Comparison of ENCODE assay signal across 8 cellular contexts in genomic region chr7:5636914-5637313, GRCh38. TPM values are rescaled to one million over a fixed set of nuclear protein-coding genes. Genes with fewer than 3 reads are reported as not detected.
A peak's percentile ranks its signal among the peaks of the same experiment; 100 is the strongest.
DNase-seq lines count a peak whose midpoint lies in the region; ATAC-seq, FAIRE-seq and TF ChIP-seq lines count a peak whose summit lies in the region.

No MANE protein-coding gene starts in this region.

- H2AFZ ChIP-seq in HepG2 (ENCODE audit: low read length) = no peak overlapping the region

- no peak for TF ChIP-seq POLR2A in HepG2 (IDR thresholded peaks at IDR 0.05; ENCODE audit: insufficient read depth in 1 of 2, low read depth in 2 of 2, low read length in 2 of 2)
- TF ChIP-seq POLR2A in GM12891 (IDR thresholded peaks at IDR 0.05; ENCODE audit: low read depth, low read length) = no peak

- H3K79me2 ChIP-seq in HepG2 (ENCODE audit: insufficient read depth, low read length) = no peaks in the 10 kb centered on the region

- CTCF ChIA-PET in HepG2 (lab: Yijun Ruan, JAX; ENCODE audit: low intra/inter-chr PET ratio, low total read pairs) = no interaction called here

- peaks cover 18% of the 10 kb centered on the region for H3K4me1 Mint-ChIP-seq in activated T-cell treated with anti-CD3 and anti-CD28 coated beads, Interleukin-2, amount 50 U/mL, for 72 hours (ENCODE audit: low read depth)

- H3K27me3 Mint-ChIP-seq in activated T-cell treated with anti-CD3 and anti-CD28 coated beads, Interleukin-2, amount 50 U/mL, for 72 hours (ENCODE audit: low read depth) = no peaks in the 10 kb centered on the region

- 79% methylated on average over 6 of the region's 6 CpGs for WGBS in HepG2 (ENCODE audit: low lambda C conversion rate)

- no peaks in the 10 kb centered on the region for H3K9me3 Mint-ChIP-seq in activated T-cell treated with anti-CD3 and anti-CD28 coated beads, Interleukin-2, amount 50 U/mL, for 72 hours

- ATAC-seq in HepG2 = peak; percentile 52
- no peak for ATAC-seq in HG02852 (IDR thresholded peaks at IDR 0.05; ENCODE audit: unreplicated experiment)
- no peak for ATAC-seq in activated T-cell treated with anti-CD3 and anti-CD28 coated beads, Interleukin-2, amount 50 U/mL, for 72 hours (replicated peaks in 1 of 2)

- H3K4me2 ChIP-seq in HepG2 (ENCODE audit: low read depth, low read length) = 0 out of 2 replicates have a peak overlapping the region, but pooled peaks have one; percentile 53

- peaks cover 0 to 14% of the 10 kb centered on the region in 2 donors for H3K36me3 Mint-ChIP-seq in activated T-cell treated with anti-CD3 and anti-CD28 coated beads, Interleukin-2, amount 50 U/mL, for 72 hours (ENCODE audit: insufficient read depth in 2 of 2)

- no peak overlapping the region for H3K9ac ChIP-seq in HepG2 (ENCODE audit: insufficient read depth, low read depth, low read length)

- no peaks in the 10 kb centered on the region for H4K20me1 ChIP-seq in HepG2 (ENCODE audit: insufficient read depth, low read length)

- POLR2A ChIA-PET in HepG2 (lab: Yijun Ruan, JAX) = no interaction called here

- no peak overlapping the region for H3K4me3 Mint-ChIP-seq in activated T-cell treated with anti-CD3 and anti-CD28 coated beads, Interleukin-2, amount 50 U/mL, for 72 hours

- peaks cover 11 to 28% of the 10 kb centered on the region in 2 experiments for H3K36me3 ChIP-seq in HepG2 (replicated peaks in 1 of 2; ENCODE audit: control insufficient read depth in 1 of 2, insufficient read depth in 2 of 2, low read length in 2 of 2)
- peaks cover 29 to 36% (median 30%) of the 10 kb centered on the region in 3 donors for H3K36me3 ChIP-seq in tibial artery

- peak; percentile 50 for DNase-seq in DMS 273 (lab: John Stamatoyannopoulos, UW; ENCODE audit: unreplicated experiment)
- DNase-seq in DMS 273 treated with DMSO at 0.1 percent for 48 hours (lab: John Stamatoyannopoulos, UW) = no peak
- DNase-seq in choroid plexus epithelial cell (ENCODE audit: low read depth) = peak; percentile 93
- no peak for DNase-seq in HepG2 (ENCODE audit: low spot score)
- peak; percentile 84 to 91 for DNase-seq in tibial artery
- no peak for DNase-seq in activated T-cell treated with anti-CD3 and anti-CD28 coated beads, Interleukin-2, amount 50 U/mL, for 72 hours
- DNase-seq in GM12891 (ENCODE audit: insufficient read length, low spot score) = no peak

- peaks cover 29% of the 10 kb centered on the region for H3K4me1 ChIP-seq in HepG2 (ENCODE audit: insufficient read depth, low read length)
- H3K4me1 ChIP-seq in tibial artery = peaks cover 0 to 54% (median 49%) of the 10 kb centered on the region in 4 donors

- H3K27me3 ChIP-seq in HepG2 (ENCODE audit: control insufficient read depth in 1 of 2, insufficient read depth in 2 of 2, low read length in 2 of 2) = no peaks in the 10 kb centered on the region
- no peaks in the 10 kb centered on the region for H3K27me3 ChIP-seq in tibial artery

- TF ChIP-seq EP300 in HepG2 (IDR thresholded peaks at IDR 0.05; ENCODE audit: low read depth in 2 of 2, low read length in 2 of 2) (no peak), HepG2 (CRISPR knock-in tag; IDR thresholded peaks at IDR 0.05; ENCODE audit: borderline replicate concordance) (no peak)

- H3K27ac Mint-ChIP-seq in activated T-cell treated with anti-CD3 and anti-CD28 coated beads, Interleukin-2, amount 50 U/mL, for 72 hours = no peak overlapping the region

- TF ChIP-seq CTCF in choroid plexus epithelial cell (conservative IDR thresholded peaks at IDR 0.05; ENCODE audit: low read depth, low read length) = no peak
- no peak for TF ChIP-seq CTCF in HepG2 (CRISPR knock-in tag; IDR thresholded peaks at IDR 0.05)
- TF ChIP-seq CTCF in tibial artery (IDR thresholded peaks at IDR 0.05) = no peak

- H3K9me3 ChIP-seq in HepG2 (ENCODE audit: low read length) = no peaks in the 10 kb centered on the region
- H3K9me3 ChIP-seq in tibial artery = no peaks in the 10 kb centered on the region

- intact Hi-C loops in HepG2 (cut with micrococcal nuclease; ENCODE audit: unreplicated experiment) (no loop called here), tibial artery (cut with DNase I; ENCODE audit: low total_unique reads) (no loop called here)

- H3K27ac ChIP-seq in HepG2 (ENCODE audit: extremely low read length, insufficient read depth, low read length) (peak overlapping the region; percentile 2), tibial artery (peak overlapping the region; percentile 76 to 80)

- H3K4me3 ChIP-seq in choroid plexus epithelial cell (ENCODE audit: low read depth, low read length) (no peak overlapping the region), HepG2 (replicated peaks in 1 of 3; ENCODE audit: insufficient read depth in 1 of 3, low read depth in 2 of 3, low read length in 3 of 3) (no peak overlapping the region), tibial artery (no peak overlapping the region)

- in situ Hi-C loops in HepG2 (cut with HindIII; ENCODE audit: extremely low pct_ligation_motif_present, low pct_unique_long_range_greater_than_20kb) = no loop called here

- BruUV-seq in HepG2 (replicated peaks; lab: Mats Ljungman, UMichigan) = no TSS peak

- FAIRE-seq in HepG2 (lab: Jason Lieb, UNC) (no peak), GM12891 (lab: Jason Lieb, UNC) (no peak)

- no peak for TF ChIP-seq RAD21 in HepG2 (CRISPR knock-in tag; IDR thresholded peaks at IDR 0.05)

TF ChIP-seq in HepG2, 621 proteins besides CTCF, POLR2A, EP300 and RAD21 (continues in another document):
- TF ChIP-seq NR2C2 (CRISPR knock-in tag; IDR thresholded peaks at IDR 0.05; ENCODE audit: borderline replicate concordance) (no peak), FOSL2 (CRISPR knock-in tag; IDR thresholded peaks at IDR 0.05) (peak; percentile 34; the same call in 1 of the 2 replicates), ZNF451 (CRISPR knock-in tag; IDR thresholded peaks at IDR 0.05) (no peak), RNF219 (CRISPR knock-in tag; IDR thresholded peaks at IDR 0.05) (no peak)

TF ChIP-seq in GM12891, 5 proteins besides CTCF, POLR2A, EP300 and RAD21:
- no peak for TF ChIP-seq TAF1 (IDR thresholded peaks at IDR 0.05; ENCODE audit: low read depth, low read length)
- TF ChIP-seq SPI1 (IDR thresholded peaks at IDR 0.05; ENCODE audit: low read depth, low read length) = no peak
- no peak for TF ChIP-seq POLR2AphosphoS5 (IDR thresholded peaks at IDR 0.05; ENCODE audit: low read depth, low read length)
- TF ChIP-seq POU2F2 (IDR thresholded peaks at IDR 0.05; ENCODE audit: low read depth, low read length) = no peak
- TF ChIP-seq PAX5 (IDR thresholded peaks at IDR 0.05; ENCODE audit: insufficient read depth, low read length, severe bottlenecking) = no peak

RNA-seq across cellular contexts. Expression of gene FSCN1, which starts 44.3 kb away (rescaled TPM):
- 35.5 and 44.0 TPM in 2 replicates for total RNA-seq in HepG2 (2016; rRNA removed; fragmentation: Illumina TruSeq; extraction: Trizol)
- 6.4 and 7.4 TPM in 2 replicates for total RNA-seq in HepG2 (2016; cell fraction: cytosol; rRNA removed; fragmentation: Illumina TruSeq; extraction: Trizol; ENCODE audit: low read depth)
- 32.0 and 43.8 TPM in 2 replicates for total RNA-seq in HepG2 (2016; cell fraction: insoluble cytoplasmic fraction; rRNA removed; fragmentation: Illumina TruSeq; extraction: Trizol)
- total RNA-seq in HepG2 (2016; cell fraction: membrane; rRNA removed; fragmentation: Illumina TruSeq; extraction: Trizol) = 20.9 and 22.0 TPM in 2 replicates
- 21.3 and 24.5 TPM in 2 replicates for total RNA-seq in HepG2 (2016; cell fraction: nucleus; rRNA removed; fragmentation: Illumina TruSeq; extraction: Trizol)
- 21.2 and 29.0 TPM in 2 replicates for polyA plus RNA-seq in HepG2 (2011; rRNA removed)
- polyA plus RNA-seq in HepG2 (2011; cell fraction: cytosol; rRNA removed) = 21.0 and 36.3 TPM in 2 replicates
- 41.0 and 50.2 TPM in 2 replicates for polyA plus RNA-seq in HepG2 (2011; cell fraction: nucleus; rRNA removed)
- 7.3 and 18.5 TPM in 2 replicates for polyA plus RNA-seq in HepG2 (2012)
- 10.2 and 10.8 TPM in 2 replicates for polyA plus RNA-seq in HepG2 (2016; cell fraction: cytosol; fragmentation: Illumina TruSeq; extraction: Trizol; ENCODE audit: low read depth)
- 58.7 and 73.9 TPM in 2 replicates for polyA plus RNA-seq in HepG2 (2016; cell fraction: insoluble cytoplasmic fraction; fragmentation: Illumina TruSeq; extraction: Trizol; ENCODE audit: low read depth)
- 22.3 and 24.1 TPM in 2 replicates for polyA plus RNA-seq in HepG2 (2016; cell fraction: membrane; fragmentation: Illumina TruSeq; extraction: Trizol; ENCODE audit: low read depth)
- 53.5 and 58.8 TPM in 2 replicates for polyA plus RNA-seq in HepG2 (2016; cell fraction: nucleus; fragmentation: Illumina TruSeq; extraction: Trizol; ENCODE audit: insufficient read depth, low read depth)
- polyA minus RNA-seq in HepG2 (2011; rRNA and poly(A)+ RNA removed; ENCODE audit: low replicate concordance) = 66.5 and 90.1 TPM in 2 replicates
- polyA minus RNA-seq in HepG2 (2011; cell fraction: cytosol; rRNA and poly(A)+ RNA removed) = 43.7 and 53.5 TPM in 2 replicates
- 12.7 and 16.4 TPM in 2 replicates for polyA minus RNA-seq in HepG2 (2011; cell fraction: nucleus; rRNA and poly(A)+ RNA removed)
- 10 to 100 TPM; 25.7 to 31.3 TPM for total RNA-seq in activated T-cell treated with anti-CD3 and anti-CD28 coated beads, Interleukin-2, amount 50 U/mL, for 72 hours
- 198 TPM for polyA plus RNA-seq in GM12891 (2012; ENCODE audit: low read depth, missing spikeins)

Comparison
In these comparisons a context has a peak if more than half of its experiments do, and no peak if none do; other contexts are left out.
1. DNase-seq: peak in DMS 273 (single experiment), choroid plexus epithelial cell (single experiment) and tibial artery (2 of 2); none in DMS 273 treated with DMSO at 0.1 percent for 48 hours (single experiment), HepG2 (single experiment), activated T-cell treated with anti-CD3 and anti-CD28 coated beads, Interleukin-2, amount 50 U/mL, for 72 hours (0 of 2) and GM12891 (single experiment).